1 cellular context compared by ENCODE assay signal in genomic region chr5:150138551-150139265, GRCh38.
TF ChIP-seq lines count a peak whose summit lies in the region.

No MANE protein-coding gene starts in this region.

TF ChIP-seq in IMR-90, 13 proteins besides CTCF, POLR2A, EP300 and RAD21:
- TF ChIP-seq BHLHE40 (IDR thresholded peaks at IDR 0.05; ENCODE audit: low read depth, low read length) (peak; percentile 36; the same call in 1 of the 2 replicates), CEBPB (IDR thresholded peaks at IDR 0.05; ENCODE audit: low read depth, low read length) (no peak), MAZ (IDR thresholded peaks at IDR 0.05; ENCODE audit: borderline replicate concordance, low read depth, low read length) (peak; percentile 98; the same call in 1 of the 2 replicates), USF2 (IDR thresholded peaks at IDR 0.05; ENCODE audit: low read depth, low read length) (peak; percentile 13; the same call in 1 of the 2 replicates), RCOR1 (IDR thresholded peaks at IDR 0.05; ENCODE audit: insufficient replicate concordance, low read length) (peak; percentile 4), MXI1 (IDR thresholded peaks at IDR 0.05; ENCODE audit: borderline replicate concordance, low read depth, low read length) (peak; percentile 79; the same call in 1 of the 2 replicates), CHD1 (IDR thresholded peaks at IDR 0.05; ENCODE audit: low read depth, low read length) (0 out of 2 replicates have a peak, but pooled peaks have one; percentile 36), MAFK (IDR thresholded peaks at IDR 0.05; ENCODE audit: low read depth, low read length) (no peak)
